ENCODE assay signal across 25 cellular contexts in the genomic region with DNA sequence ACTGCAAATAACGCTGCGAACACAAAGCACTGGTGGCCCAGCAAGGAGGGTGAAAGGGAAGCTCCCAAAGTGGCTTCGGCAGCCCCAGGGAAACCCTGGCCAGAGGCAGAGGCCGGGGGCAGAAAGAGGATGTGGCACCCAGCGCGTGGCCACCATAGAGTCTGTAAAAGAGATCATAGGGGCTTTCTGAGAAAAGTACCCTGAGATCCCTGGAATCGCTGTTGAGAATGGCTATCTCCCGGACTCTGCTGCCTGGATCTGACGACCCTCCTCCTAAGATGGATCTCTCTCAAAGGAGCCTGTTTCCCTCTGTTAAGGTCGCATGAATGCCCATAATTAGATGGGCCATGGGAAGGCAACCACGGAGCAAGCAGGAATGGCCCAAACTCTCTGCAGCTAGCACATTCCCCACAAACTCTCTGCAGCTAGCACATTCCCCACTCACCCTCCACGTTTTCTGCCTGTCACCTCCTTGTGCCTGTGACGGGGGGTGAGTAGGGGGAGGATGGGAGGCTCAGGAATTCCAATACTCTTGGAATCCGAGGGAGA.
A peak's percentile ranks its signal among the peaks of the same experiment; 100 is the strongest.
DNase-seq lines count a peak whose midpoint lies in the region; ATAC-seq and TF ChIP-seq lines count a peak whose summit lies in the region.
"Had no signal": no experiment of that assay in that cellular context is flagged by ENCODE, and none has a peak within 500 bp of the region (broad histone marks: within the 10 kb centered on the region; RNA-seq: fewer than 3 reads in every experiment).

No MANE protein-coding gene starts in this region.

- peak; percentile 42 for DNase-seq in GM13976 (ENCODE audit: low spot score)
- DNase-seq in NCI-H460 (ENCODE audit: extremely low read depth, low read depth), result peak; percentile 33
- DNase-seq in left kidney (ENCODE audit: low read depth, low spot score), result peak; percentile 27
- peak; percentile 8 for DNase-seq in stimulated activated naive CD8-positive, alpha-beta T cell treated with anti-CD3 and anti-CD28 coated beads, Interleukin-15, Interleukin-2, amounts not matched to agents 100 U/mL and 50 U/mL, for 24 hours
- no peak for DNase-seq in NCI-H2107 (lab: John Stamatoyannopoulos, UW)
- DNase-seq in glomerular visceral epithelial cell (ENCODE audit: extremely low spot score), result no peak
- DNase-seq: activated T-cell treated with anti-CD3 and anti-CD28 coated beads, Interleukin-2, amount 50 U/mL, for 48 hours; caudate nucleus; dermis blood vessel endothelial cell; DMS79; HFFc6; Karpas-422; left colon; midbrain; NCI-H187; NCI-H748 treated with DMSO at 0.1 percent for 48 hours; nephron progenitor cell; posterior cingulate gyrus; sigmoid colon; T1000; testis; uterus had no signal

- in situ Hi-C loops in GM13976 (cut with MboI; ENCODE audit: low sequenced_read_pairs, unreplicated experiment), result no loop called here

- no peak for TF ChIP-seq CTCF in GM13976 (IDR thresholded peaks at IDR 0.05; ENCODE audit: borderline replicate concordance, control extremely low read depth, extremely low read depth, insufficient read depth, missing control alignments)

- no peaks in the 10 kb centered on the region for H3K27me3 Mint-ChIP-seq in activated T-helper 17 cell treated with anti-CD3 and anti-CD28 coated beads, Interleukin-2, amount 50 U/mL, for 72 hours
- H3K27me3 Mint-ChIP-seq: activated naive CD4-positive, alpha-beta T cell treated with anti-CD3 and anti-CD28 coated beads, Interleukin-2, amount 50 U/mL, for 24 hours had no signal

- no peaks in the 10 kb centered on the region for H3K4me1 Mint-ChIP-seq in activated T-helper 17 cell treated with anti-CD3 and anti-CD28 coated beads, Interleukin-2, amount 50 U/mL, for 72 hours

- H3K27ac Mint-ChIP-seq in activated T-helper 17 cell treated with anti-CD3 and anti-CD28 coated beads, Interleukin-2, amount 50 U/mL, for 72 hours, result no peak overlapping the region
- H3K27ac Mint-ChIP-seq: activated naive CD4-positive, alpha-beta T cell treated with anti-CD3 and anti-CD28 coated beads, Interleukin-2, amount 50 U/mL, for 24 hours; HFFc6; nephron progenitor cell had no signal

- H3K9me3 Mint-ChIP-seq in activated T-helper 17 cell treated with anti-CD3 and anti-CD28 coated beads, Interleukin-2, amount 50 U/mL, for 72 hours, result no peaks in the 10 kb centered on the region
- H3K9me3 Mint-ChIP-seq: activated naive CD4-positive, alpha-beta T cell treated with anti-CD3 and anti-CD28 coated beads, Interleukin-2, amount 50 U/mL, for 24 hours; HFFc6; nephron progenitor cell had no signal

- ATAC-seq in stimulated activated naive CD8-positive, alpha-beta T cell treated with anti-CD3 and anti-CD28 coated beads, Interleukin-15, Interleukin-2, amounts not matched to agents 100 U/mL and 50 U/mL, for 24 hours, result no peak
- no peak for ATAC-seq in activated T-helper 17 cell treated with anti-CD3 and anti-CD28 coated beads, Interleukin-2, amount 50 U/mL, for 72 hours (replicated peaks)
- ATAC-seq: activated CD4-positive, CD25-positive, alpha-beta regulatory T cell treated with anti-CD3 and anti-CD28 coated beads, Interleukin-2, amount 50 U/mL, for 24 hours; left colon had no signal

- H3K4me3 Mint-ChIP-seq in activated T-helper 17 cell treated with anti-CD3 and anti-CD28 coated beads, Interleukin-2, amount 50 U/mL, for 72 hours, result no peak overlapping the region
- H3K4me3 Mint-ChIP-seq: activated naive CD4-positive, alpha-beta T cell treated with anti-CD3 and anti-CD28 coated beads, Interleukin-2, amount 50 U/mL, for 24 hours; HFFc6; nephron progenitor cell had no signal

- H3K36me3 Mint-ChIP-seq in activated T-helper 17 cell treated with anti-CD3 and anti-CD28 coated beads, Interleukin-2, amount 50 U/mL, for 72 hours (ENCODE audit: low read depth), result peaks cover 9% of the 10 kb centered on the region

Comparison
In these comparisons a context has a peak if more than half of its experiments do, and no peak if none do; other contexts are left out.
1. DNase-seq: peak in GM13976 (single experiment), NCI-H460 (single experiment), left kidney (single experiment) and stimulated activated naive CD8-positive, alpha-beta T cell treated with anti-CD3 and anti-CD28 coated beads, Interleukin-15, Interleukin-2, amounts not matched to agents 100 U/mL and 50 U/mL, for 24 hours (single experiment); none in NCI-H2107 (single experiment) and glomerular visceral epithelial cell (single experiment).